ENCODE assay signal across 8 cellular contexts in the genomic region with DNA sequence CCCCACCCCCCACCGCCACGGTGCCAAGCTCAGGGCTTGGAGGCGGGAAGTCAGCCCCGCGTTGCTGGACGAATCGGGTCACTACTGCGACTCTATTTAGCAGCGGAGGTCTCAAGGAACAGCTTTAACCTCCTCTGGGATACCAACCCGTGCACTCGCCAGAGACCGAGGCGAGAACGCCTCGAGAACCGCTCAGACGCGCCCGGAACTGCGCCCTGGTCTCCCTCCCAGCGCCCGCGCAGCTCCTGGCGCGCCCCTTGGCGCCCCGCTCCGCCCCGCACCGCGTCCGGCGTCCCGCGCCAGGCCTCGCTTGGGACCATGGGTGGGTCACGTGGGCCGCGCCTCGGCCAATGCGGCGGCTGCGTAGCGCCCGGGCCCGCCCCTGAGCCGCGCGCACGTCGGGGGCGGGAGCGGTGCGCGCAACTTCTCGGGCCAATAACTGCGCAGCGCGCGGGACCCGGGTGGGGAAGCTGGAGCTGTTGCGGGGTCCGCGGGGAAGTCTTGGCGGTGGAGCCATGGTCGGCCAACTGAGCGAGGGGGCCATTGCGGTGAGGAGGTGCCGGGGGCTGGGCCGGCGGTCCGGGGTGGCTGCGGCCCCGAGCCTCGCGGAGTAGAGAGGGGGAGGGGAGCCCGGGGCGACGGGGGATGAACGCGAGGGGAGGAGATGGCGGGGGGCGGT. TPM values are rescaled to one million over a fixed set of nuclear protein-coding genes. Genes with fewer than 3 reads are reported as not detected.
DNase-seq lines count a peak whose midpoint lies in the region; ATAC-seq and TF ChIP-seq lines count a peak whose summit lies in the region.

A gene (plus strand): TSS at position 427 of the 679 bp plus-strand sequence. CDS start 89 bp downstream, at position 516.
A gene with protein sequence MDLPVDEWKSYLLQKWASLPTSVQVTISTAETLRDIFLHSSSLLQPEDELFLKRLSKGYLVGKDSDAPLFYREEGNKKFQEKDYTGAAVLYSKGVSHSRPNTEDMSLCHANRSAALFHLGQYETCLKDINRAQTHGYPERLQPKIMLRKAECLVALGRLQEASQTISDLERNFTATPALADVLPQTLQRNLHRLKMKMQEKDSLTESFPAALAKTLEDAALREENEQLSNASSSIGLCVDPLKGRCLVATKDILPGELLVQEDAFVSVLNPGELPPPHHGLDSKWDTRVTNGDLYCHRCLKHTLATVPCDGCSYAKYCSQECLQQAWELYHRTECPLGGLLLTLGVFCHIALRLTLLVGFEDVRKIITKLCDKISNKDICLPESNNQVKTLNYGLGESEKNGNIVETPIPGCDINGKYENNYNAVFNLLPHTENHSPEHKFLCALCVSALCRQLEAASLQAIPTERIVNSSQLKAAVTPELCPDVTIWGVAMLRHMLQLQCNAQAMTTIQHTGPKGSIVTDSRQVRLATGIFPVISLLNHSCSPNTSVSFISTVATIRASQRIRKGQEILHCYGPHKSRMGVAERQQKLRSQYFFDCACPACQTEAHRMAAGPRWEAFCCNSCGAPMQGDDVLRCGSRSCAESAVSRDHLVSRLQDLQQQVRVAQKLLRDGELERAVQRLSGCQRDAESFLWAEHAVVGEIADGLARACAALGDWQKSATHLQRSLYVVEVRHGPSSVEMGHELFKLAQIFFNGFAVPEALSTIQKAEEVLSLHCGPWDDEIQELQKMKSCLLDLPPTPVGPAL (minus strand): TSS at position 324 of the 679 bp plus-strand sequence. CDS start 1,908 bp downstream, outside the sequence.

- WGBS in aorta, 2 donors = 0 to 1% methylated on average over 64 to 83 of the region's 83 CpGs

- peak; percentile 91 for TF ChIP-seq POLR2A in GM15510 (IDR thresholded peaks at IDR 0.05; ENCODE audit: borderline replicate concordance, extremely low read depth, insufficient read length)

- H3K36me3 ChIP-seq in ascending aorta = peaks cover 14 to 15% of the 10 kb centered on the region in 2 donors
- H3K36me3 ChIP-seq in aorta (ENCODE audit: control insufficient read depth in 1 of 2, insufficient read depth in 2 of 2, low read length in 1 of 2) = no peaks in the 10 kb centered on the region

- intact Hi-C loops in ascending aorta (cut with DNase I) (loop anchor here (2.0 kb wide), 1 partner anchor 105 kb away; a partner anchor contains a TSS), aorta (cut with DNase I) (loop anchor here (2.0 to 10.0 kb wide), 3 partner anchors 105 to 113 kb away; a partner anchor contains a TSS)

- no peak for TF ChIP-seq CTCF in ascending aorta (IDR thresholded peaks at IDR 0.05)

- H3K9me3 ChIP-seq in ascending aorta = no peaks in the 10 kb centered on the region
- H3K9me3 ChIP-seq in aorta (ENCODE audit: control insufficient read depth, low read length) = no peaks in the 10 kb centered on the region

- peak; percentile 62 for DNase-seq in NCI-H146 treated with DMSO at 0.1 percent for 48 hours (lab: John Stamatoyannopoulos, UW; ENCODE audit: unreplicated experiment)
- DNase-seq in T-helper 22 cell (ENCODE audit: low read depth) = peak; percentile 81
- DNase-seq in ascending aorta (ENCODE audit: low spot score in 2 of 2) = peak; percentile 47 to 91
- DNase-seq in hippocampal formation (lab: John Stamatoyannopoulos, UW) = peak; percentile 73 to 83
- DNase-seq in renal cortical epithelial cell (ENCODE audit: low read depth) = peak; percentile 64
- peak; percentile 93 to 97 for DNase-seq in aorta

- H3K4me1 ChIP-seq in ascending aorta (peaks cover 0 to 8% of the 10 kb centered on the region in 2 donors), aorta (ENCODE audit: control insufficient read depth in 1 of 2, insufficient read depth in 2 of 2, low read length in 2 of 2) (no peaks in the 10 kb centered on the region)

- H3K27me3 ChIP-seq in ascending aorta (no peaks in the 10 kb centered on the region), aorta (ENCODE audit: control insufficient read depth in 1 of 2, insufficient read depth in 2 of 2, low read length in 1 of 2) (no peaks in the 10 kb centered on the region)

- peak within 1 kb of the TSS; percentile 90 to 95 for H3K4me3 ChIP-seq in ascending aorta
- peak within 1 kb of the TSS; percentile 58 to 76 for H3K4me3 ChIP-seq in aorta (ENCODE audit: low read length in 2 of 2)

- ATAC-seq in HG02798 (IDR thresholded peaks at IDR 0.05; ENCODE audit: poor library complexity, unreplicated experiment) (peak; percentile 90), aorta (ENCODE audit: low FRiP score) (peak; percentile 99)

- H3K27ac ChIP-seq in ascending aorta = peak within 1 kb of the TSS; percentile 80 to 81
- H3K27ac ChIP-seq in aorta (ENCODE audit: low read depth in 1 of 2, low read length in 2 of 2) = peak within 1 kb of the TSS in 1 of 2 donors; percentile 27

RNA-seq across cellular contexts. Expression of the first gene that starts in this region (rescaled TPM):
- 34.0 TPM for total RNA-seq in ascending aorta
- 26.6 and 59.5 TPM in 2 replicates for total RNA-seq in renal cortical epithelial cell
- total RNA-seq in aorta = 10 to 100 TPM; 65.0 to 75.0 TPM
- 10 to 100 TPM; 17.2 to 23.8 TPM for polyA plus RNA-seq in aorta

RNA-seq across cellular contexts. Expression of the second gene that starts in this region (rescaled TPM):
- 7.6 TPM for total RNA-seq in ascending aorta
- total RNA-seq in renal cortical epithelial cell = 10.1 and 12.1 TPM in 2 replicates
- 10 to 100 TPM; 15.0 to 19.2 TPM for total RNA-seq in aorta
- polyA plus RNA-seq in aorta = 1 to 10 TPM; 2.4 to 9.5 TPM
